In genomic region chr20:50580016-50580747, GRCh38 we compare ENCODE assay signal across 8 cellular contexts.
A peak's percentile ranks its signal among the peaks of the same experiment; 100 is the strongest.
DNase-seq lines count a peak whose midpoint lies in the region; ATAC-seq and TF ChIP-seq lines count a peak whose summit lies in the region.

No MANE protein-coding gene starts in this region.

- H3K4me1 ChIP-seq in CD8-positive, alpha-beta T cell (ENCODE audit: insufficient read depth, low read length), result no peaks in the 10 kb centered on the region

- intact Hi-C loops in CD8-positive, alpha-beta T cell (cut with DNase I, micrococcal nuclease), result loop anchor here in 1 of 2 experiments (1.0 to 10.0 kb wide), 4 partner anchors 76 to 394 kb away; partner anchors contain the start of gene PARD6B
- intact Hi-C loops in activated T-helper 2 cell treated with anti-CD3 and anti-CD28 coated beads, Interferon-gamma antibody, Interleukin-2, Interleukin-4, amounts not matched to agents 10 μg/mL and 5 μg/mL and 100 μg/mL, durations not matched to agents 14 hours and 24 hours and 36 hours (cut with micrococcal nuclease), result no loop called here

- H3K36me3 Mint-ChIP-seq in CD8-positive, alpha-beta T cell, result peaks cover 92% of the 10 kb centered on the region
- H3K36me3 Mint-ChIP-seq in activated T-helper 2 cell treated with anti-CD3 and anti-CD28 coated beads, Interferon-gamma antibody, Interleukin-2, Interleukin-4, amounts not matched to agents 10 μg/mL and 5 μg/mL and 100 μg/mL, durations not matched to agents 14 hours and 24 hours and 36 hours (ENCODE audit: low read depth), result peaks cover 80% of the 10 kb centered on the region

- in situ Hi-C loops in brain microvascular endothelial cell (cut with HindIII; ENCODE audit: low pct_ligation_motif_present, low sequenced_read_pairs), result no loop called here

- peak; percentile 55 for ATAC-seq in CD8-positive, alpha-beta T cell
- ATAC-seq in GM21529 (IDR thresholded peaks at IDR 0.05; ENCODE audit: unreplicated experiment), result no peak

- no peaks in the 10 kb centered on the region for H3K27me3 ChIP-seq in CD8-positive, alpha-beta T cell (ENCODE audit: insufficient read depth, low read length)
- no peaks in the 10 kb centered on the region for H3K27me3 ChIP-seq in brain microvascular endothelial cell (replicated peaks)

- H3K4me1 Mint-ChIP-seq in CD8-positive, alpha-beta T cell (ENCODE audit: low read depth), result peaks cover 2% of the 10 kb centered on the region
- H3K4me1 Mint-ChIP-seq in activated T-helper 2 cell treated with anti-CD3 and anti-CD28 coated beads, Interferon-gamma antibody, Interleukin-2, Interleukin-4, amounts not matched to agents 10 μg/mL and 5 μg/mL and 100 μg/mL, durations not matched to agents 14 hours and 24 hours and 36 hours (ENCODE audit: low read depth), result peaks cover 12% of the 10 kb centered on the region

- POLR2A ChIA-PET in CD8-positive, alpha-beta T cell (lab: Charles Lee), result no interaction called here
- POLR2A ChIA-PET in HEK293T (lab: Yijun Ruan, JAX), result no interaction called here

- no peak overlapping the region for H3K27ac Mint-ChIP-seq in CD8-positive, alpha-beta T cell
- no peak overlapping the region for H3K27ac Mint-ChIP-seq in activated T-helper 2 cell treated with anti-CD3 and anti-CD28 coated beads, Interferon-gamma antibody, Interleukin-2, Interleukin-4, amounts not matched to agents 10 μg/mL and 5 μg/mL and 100 μg/mL, durations not matched to agents 14 hours and 24 hours and 36 hours

- peaks cover 80% of the 10 kb centered on the region for H3K36me3 ChIP-seq in CD8-positive, alpha-beta T cell (ENCODE audit: insufficient read depth, low read length)
- H3K36me3 ChIP-seq in brain microvascular endothelial cell (replicated peaks), result peaks cover 87% of the 10 kb centered on the region

- no peak overlapping the region for H3K4me3 Mint-ChIP-seq in CD8-positive, alpha-beta T cell
- H3K4me3 Mint-ChIP-seq in activated T-helper 2 cell treated with anti-CD3 and anti-CD28 coated beads, Interferon-gamma antibody, Interleukin-2, Interleukin-4, amounts not matched to agents 10 μg/mL and 5 μg/mL and 100 μg/mL, durations not matched to agents 14 hours and 24 hours and 36 hours (ENCODE audit: low read depth), result no peak overlapping the region

- H3K27ac ChIP-seq in CD8-positive, alpha-beta T cell (ENCODE audit: low read depth, low read length), result no peak overlapping the region
- no peak overlapping the region for H3K27ac ChIP-seq in brain microvascular endothelial cell

- DNase-seq in CD8-positive, alpha-beta T cell, result peak in 6 of 7 experiments; percentile 25 to 67 (median 54)
- peak; percentile 80 for DNase-seq in HEK293T (ENCODE audit: extremely low spot score)
- DNase-seq in T-helper 1 cell, result peak in 3 of 5 donors; percentile 14 to 36 (median 27)
- no peak for DNase-seq in brain microvascular endothelial cell
- peak; percentile 71 for DNase-seq in inferior parietal cortex (ENCODE audit: extremely low spot score)
- DNase-seq in stimulated activated CD4-positive, alpha-beta T cell treated with anti-CD3 and anti-CD28 coated beads, Interleukin-4, amount 100 ng/mL, for 48 hours (ENCODE audit: low read depth in 2 of 2), result peak; percentile 34 to 53
- DNase-seq in activated T-helper 2 cell treated with anti-CD3 and anti-CD28 coated beads, Interferon-gamma antibody, Interleukin-2, Interleukin-4, amounts not matched to agents 10 μg/mL and 5 μg/mL and 100 μg/mL, durations not matched to agents 14 hours and 24 hours and 36 hours (ENCODE audit: low spot score), result no peak

- H3K4me3 ChIP-seq in CD8-positive, alpha-beta T cell (ENCODE audit: low read depth, low read length), result no peak overlapping the region
- no peak overlapping the region for H3K4me3 ChIP-seq in brain microvascular endothelial cell (ENCODE audit: low read depth, low read length)

- no peaks in the 10 kb centered on the region for H3K9me3 ChIP-seq in CD8-positive, alpha-beta T cell (ENCODE audit: low read length)

- no peaks in the 10 kb centered on the region for H3K27me3 Mint-ChIP-seq in CD8-positive, alpha-beta T cell (ENCODE audit: low read depth)
- H3K27me3 Mint-ChIP-seq in activated T-helper 2 cell treated with anti-CD3 and anti-CD28 coated beads, Interferon-gamma antibody, Interleukin-2, Interleukin-4, amounts not matched to agents 10 μg/mL and 5 μg/mL and 100 μg/mL, durations not matched to agents 14 hours and 24 hours and 36 hours (ENCODE audit: low read depth), result no peaks in the 10 kb centered on the region

- H3K9me3 Mint-ChIP-seq in CD8-positive, alpha-beta T cell, result no peaks in the 10 kb centered on the region
- H3K9me3 Mint-ChIP-seq in activated T-helper 2 cell treated with anti-CD3 and anti-CD28 coated beads, Interferon-gamma antibody, Interleukin-2, Interleukin-4, amounts not matched to agents 10 μg/mL and 5 μg/mL and 100 μg/mL, durations not matched to agents 14 hours and 24 hours and 36 hours, result no peaks in the 10 kb centered on the region

- peak; percentile 67 for TF ChIP-seq CTCF in CD8-positive, alpha-beta T cell (IDR thresholded peaks at IDR 0.05)
- peak; percentile 83 for TF ChIP-seq CTCF in brain microvascular endothelial cell (IDR thresholded peaks at IDR 0.05; ENCODE audit: low read depth, low read length, missing control alignments)

- CTCF ChIA-PET in CD8-positive, alpha-beta T cell (lab: Charles Lee), result interaction anchor here (0.7 to 4.1 kb wide), 20 partner anchors 8 to 401 kb away, joined by 3 to 28 read pairs (median 4); no protein-coding TSS in a partner anchor
- CTCF ChIA-PET in HEK293T (lab: Yijun Ruan, JAX), result interaction anchor here (0.9 kb wide), 1 partner anchor 16 kb away, joined by 6 read pairs; no protein-coding TSS in a partner anchor

TF ChIP-seq in HEK293T, 16 proteins besides CTCF, POLR2A, EP300 and RAD21:
- TF ChIP-seq ELF4 (IDR thresholded peaks at IDR 0.05) (no peak), FOXM1 (IDR thresholded peaks at IDR 0.05; ENCODE audit: borderline replicate concordance) (peak; percentile 49; the same call in 1 of the 2 replicates)

Comparison
In these comparisons a context has a peak if more than half of its experiments do, and no peak if none do; other contexts are left out.
1. DNase-seq: peak in CD8-positive, alpha-beta T cell (6 of 7), HEK293T (single experiment), T-helper 1 cell (3 of 5), inferior parietal cortex (single experiment) and stimulated activated CD4-positive, alpha-beta T cell treated with anti-CD3 and anti-CD28 coated beads, Interleukin-4, amount 100 ng/mL, for 48 hours (2 of 2); none in brain microvascular endothelial cell (single experiment) and activated T-helper 2 cell treated with anti-CD3 and anti-CD28 coated beads, Interferon-gamma antibody, Interleukin-2, Interleukin-4, amounts not matched to agents 10 μg/mL and 5 μg/mL and 100 μg/mL, durations not matched to agents 14 hours and 24 hours and 36 hours (single experiment).